ENCODE assay signal across 2 cellular contexts in genomic region chr6:133594551-133594950, GRCh38.
TF ChIP-seq lines count a peak whose summit lies in the region.

No MANE protein-coding gene starts in this region.

TF ChIP-seq in IMR-90, 13 proteins besides CTCF, POLR2A, EP300 and RAD21:
- TF ChIP-seq RCOR1 (IDR thresholded peaks at IDR 0.05; ENCODE audit: insufficient replicate concordance, low read length) (no peak), MAFK (IDR thresholded peaks at IDR 0.05; ENCODE audit: low read depth, low read length) (no peak), CHD1 (IDR thresholded peaks at IDR 0.05; ENCODE audit: low read depth, low read length) (no peak), RFX5 (IDR thresholded peaks at IDR 0.05; ENCODE audit: low read depth, low read length) (no peak), SMC3 (IDR thresholded peaks at IDR 0.05; ENCODE audit: low read depth, low read length) (no peak), USF2 (IDR thresholded peaks at IDR 0.05; ENCODE audit: low read depth, low read length) (no peak), MAZ (IDR thresholded peaks at IDR 0.05; ENCODE audit: borderline replicate concordance, low read depth, low read length) (no peak), CEBPB (IDR thresholded peaks at IDR 0.05; ENCODE audit: low read depth, low read length) (no peak), NFE2L2 (IDR thresholded peaks at IDR 0.05; ENCODE audit: low read depth, low read length) (no peak), MXI1 (IDR thresholded peaks at IDR 0.05; ENCODE audit: borderline replicate concordance, low read depth, low read length) (no peak)

TF ChIP-seq in K562, 482 proteins besides CTCF, POLR2A, EP300 and RAD21:
- TF ChIP-seq, protein P1, sequence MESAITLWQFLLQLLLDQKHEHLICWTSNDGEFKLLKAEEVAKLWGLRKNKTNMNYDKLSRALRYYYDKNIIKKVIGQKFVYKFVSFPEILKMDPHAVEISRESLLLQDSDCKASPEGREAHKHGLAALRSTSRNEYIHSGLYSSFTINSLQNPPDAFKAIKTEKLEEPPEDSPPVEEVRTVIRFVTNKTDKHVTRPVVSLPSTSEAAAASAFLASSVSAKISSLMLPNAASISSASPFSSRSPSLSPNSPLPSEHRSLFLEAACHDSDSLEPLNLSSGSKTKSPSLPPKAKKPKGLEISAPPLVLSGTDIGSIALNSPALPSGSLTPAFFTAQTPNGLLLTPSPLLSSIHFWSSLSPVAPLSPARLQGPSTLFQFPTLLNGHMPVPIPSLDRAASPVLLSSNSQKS (CRISPR knock-in tag; IDR thresholded peaks at IDR 0.05) = no peak
- TF ChIP-seq, protein P2, sequence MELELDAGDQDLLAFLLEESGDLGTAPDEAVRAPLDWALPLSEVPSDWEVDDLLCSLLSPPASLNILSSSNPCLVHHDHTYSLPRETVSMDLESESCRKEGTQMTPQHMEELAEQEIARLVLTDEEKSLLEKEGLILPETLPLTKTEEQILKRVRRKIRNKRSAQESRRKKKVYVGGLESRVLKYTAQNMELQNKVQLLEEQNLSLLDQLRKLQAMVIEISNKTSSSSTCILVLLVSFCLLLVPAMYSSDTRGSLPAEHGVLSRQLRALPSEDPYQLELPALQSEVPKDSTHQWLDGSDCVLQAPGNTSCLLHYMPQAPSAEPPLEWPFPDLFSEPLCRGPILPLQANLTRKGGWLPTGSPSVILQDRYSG (tag; conservative IDR thresholded peaks at IDR 0.05; ENCODE audit: low read depth) = no peak
- peak; percentile 43; the same call in 1 of the 2 replicates for TF ChIP-seq FOSL1 (tag; conservative IDR thresholded peaks at IDR 0.05)
- no peak for TF ChIP-seq ARID2 (IDR thresholded peaks at IDR 0.05)
